In the genomic region with DNA sequence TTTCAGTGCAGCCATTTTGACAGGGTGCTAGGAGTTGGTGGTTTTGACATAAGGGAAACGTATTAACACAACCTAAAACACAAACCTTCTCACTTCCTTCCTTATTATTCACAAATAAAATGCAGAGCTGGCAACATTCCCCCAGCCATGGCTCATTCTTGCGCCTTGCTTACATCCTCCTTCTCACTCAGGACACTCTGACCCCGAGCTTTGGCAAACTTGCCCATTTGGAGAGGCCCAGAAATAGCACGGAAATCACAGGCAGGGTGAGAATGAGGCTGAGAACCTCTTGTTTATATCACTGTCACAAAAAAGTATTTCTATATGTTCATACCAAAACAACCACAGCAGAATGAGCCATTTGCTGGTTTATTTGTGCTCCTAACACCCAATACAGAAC, we compare ENCODE assay signal across 29 cellular contexts.
"Had no signal": no experiment of that assay in that cellular context is flagged by ENCODE, and none has a peak within 500 bp of the region (broad histone marks: within the 10 kb centered on the region; RNA-seq: fewer than 3 reads in every experiment).

No MANE protein-coding gene starts in this region.

- ATAC-seq: activated CD4-positive, alpha-beta T cell treated with anti-CD3 and anti-CD28 coated beads for 36 hours; activated CD8-positive, alpha-beta memory T cell treated with anti-CD3 and anti-CD28 coated beads, Interleukin-2, amount 10 ng/mL, durations not matched to agents 7 days and 5 days; activated CD8-positive, alpha-beta T cell treated with anti-CD3 and anti-CD28 coated beads, Interleukin-2, amount 10 ng/mL, durations not matched to agents 7 days and 5 days; activated naive CD4-positive, alpha-beta T cell treated with anti-CD3 and anti-CD28 coated beads, Interleukin-2, amount 50 U/mL, for 72 hours; activated T-cell treated with anti-CD3 and anti-CD28 coated beads, Interleukin-2, amount 50 U/mL, for 72 hours; body of pancreas; gastrocnemius medialis; left colon; lower lobe of right lung; natural killer cell; stimulated activated naive B cell treated with anti-CD40 and anti-IgM and Interleukin-4, amounts not matched to agents 10 μg/mL and 1 μg/mL and 100 μg/mL, for 72 hours had no signal

- H3K4me3 ChIP-seq: body of pancreas, colonic mucosa, esophagus squamous epithelium, gastrocnemius medialis, lower lobe of right lung, neural progenitor cell, stomach, transverse colon had no signal

- H3K36me3 ChIP-seq: colonic mucosa, esophagus squamous epithelium, gastrocnemius medialis, lower lobe of right lung, neural progenitor cell, stomach, transverse colon had no signal

- H3K9me3 ChIP-seq: body of pancreas, colonic mucosa, esophagus squamous epithelium, gastrocnemius medialis, lower lobe of right lung, stomach, transverse colon had no signal

- H3K27me3 ChIP-seq: body of pancreas, colonic mucosa, esophagus squamous epithelium, gastrocnemius medialis, neural progenitor cell, stomach, transverse colon had no signal

- H3K27ac ChIP-seq: body of pancreas, colonic mucosa, epithelial cell of prostate, esophagus squamous epithelium, gastrocnemius medialis, lower lobe of right lung, neural progenitor cell, stomach, transverse colon had no signal

- H3K4me1 ChIP-seq: body of pancreas, colonic mucosa, gastrocnemius medialis, lower lobe of right lung, transverse colon had no signal

- DNase-seq: activated CD4-positive, alpha-beta T cell treated with anti-CD3 and anti-CD28 coated beads for 36 hours; activated CD4-positive, CD25-positive, alpha-beta regulatory T cell; activated CD8-positive, alpha-beta memory T cell treated with anti-CD3 and anti-CD28 coated beads, Interleukin-2, amount 10 ng/mL, durations not matched to agents 7 days and 5 days; activated CD8-positive, alpha-beta T cell treated with anti-CD3 and anti-CD28 coated beads, Interleukin-2, amount 10 ng/mL, durations not matched to agents 7 days and 5 days; activated naive CD4-positive, alpha-beta T cell; activated T-cell treated with anti-CD3 and anti-CD28 coated beads for 4 hours; activated T-cell treated with anti-CD3 and anti-CD28 coated beads, Interleukin-2, amount 50 U/mL, for 72 hours; anterior cingulate cortex; cerebellar nuclear complex; colonic mucosa; effector CD8-positive, alpha-beta T cell; esophagus squamous epithelium; gastrocnemius medialis; glutamatergic neuron; hippocampal formation; left colon; lower lobe of right lung; mesenchymal stem cell; natural killer cell; stimulated activated CD4-positive, alpha-beta T cell treated with anti-CD3 and anti-CD28 coated beads, Interleukin-15, amount 100 ng/mL, for 24 hours; stimulated activated CD4-positive, alpha-beta T cell treated with anti-CD3 and anti-CD28 coated beads, Interleukin-2, amount 100 ng/mL, for 24 hours; stimulated activated naive B cell treated with anti-CD40 and anti-IgM and Interleukin-4, amounts not matched to agents 10 μg/mL and 1 μg/mL and 100 μg/mL, for 72 hours; stomach; T-helper 1 cell; transverse colon had no signal
